18 cellular contexts compared by ENCODE assay signal in the genomic region with DNA sequence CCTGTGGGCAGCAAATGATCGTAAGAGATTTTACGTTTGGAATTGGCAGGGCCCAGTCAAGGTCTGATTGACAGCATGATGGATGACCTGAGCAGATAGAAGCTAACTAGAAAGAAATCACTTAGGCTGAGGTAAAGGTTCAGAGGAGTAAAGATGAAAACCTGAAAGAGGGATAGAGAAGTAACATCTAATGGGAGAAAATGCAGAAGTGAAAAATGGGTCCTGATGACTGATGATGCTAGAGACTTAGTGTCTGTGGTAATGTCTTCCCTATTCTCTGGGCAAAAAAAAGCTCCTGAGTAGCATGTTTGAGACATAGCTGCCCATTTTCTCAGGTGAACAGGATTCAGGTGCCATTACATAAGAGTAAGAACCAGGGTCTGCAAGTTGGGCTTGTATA.
"Had no signal": no experiment of that assay in that cellular context is flagged by ENCODE, and none has a peak within 500 bp of the region (broad histone marks: within the 10 kb centered on the region; RNA-seq: fewer than 3 reads in every experiment).

No MANE protein-coding gene starts in this region.

- DNase-seq: activated B cell treated with CpG ODN at 0.5 μM for 24 hours; activated CD4-positive, alpha-beta T cell treated with anti-CD3 and anti-CD28 coated beads, Interleukin-2, amount 10 ng/mL, durations not matched to agents 24 days and 14 days; amygdala; effector memory CD8-positive, alpha-beta T cell; gastrocnemius medialis; left ventricle myocardium superior; mesenchymal stem cell; sigmoid colon; stimulated activated CD4-positive, alpha-beta T cell treated with anti-CD3 and anti-CD28 coated beads, Interleukin-12 subunit alpha, Interleukin-12 subunit beta, amount 100 ng/mL, for 4 hours; stimulated activated naive CD8-positive, alpha-beta T cell treated with anti-CD3 and anti-CD28 coated beads, Interleukin-15, Interleukin-2, amounts not matched to agents 100 U/mL and 50 U/mL, for 24 hours had no signal

- H3K27ac ChIP-seq: epithelial cell of prostate, gastrocnemius medialis, sigmoid colon, suprapubic skin had no signal

- H3K9me3 ChIP-seq: gastrocnemius medialis, sigmoid colon, suprapubic skin had no signal

- H3K27me3 ChIP-seq: gastrocnemius medialis, sigmoid colon, suprapubic skin had no signal

- H3K4me3 Mint-ChIP-seq: activated B cell treated with CpG ODN at 0.5 μM for 24 hours; activated CD4-positive, alpha-beta T cell treated with anti-CD3 and anti-CD28 coated beads, Interleukin-2, amount 10 ng/mL, durations not matched to agents 24 days and 14 days; activated T-helper 17 cell treated with anti-CD3 and anti-CD28 coated beads, Interleukin-2, amount 50 U/mL, for 72 hours; brain; dendritic cell treated with granulocyte-macrophage colony-stimulating factor and Interleukin-4, amounts not matched to agents 40 ng/mL and 50 ng/mL, for 4 days; effector memory CD8-positive, alpha-beta T cell; nephron; type B pancreatic cell had no signal

- ATAC-seq: activated naive CD4-positive, alpha-beta T cell treated with anti-CD3 and anti-CD28 coated beads, Interleukin-2, amount 50 U/mL, for 72 hours; activated T-helper 17 cell treated with anti-CD3 and anti-CD28 coated beads, Interleukin-2, amount 50 U/mL, for 72 hours; effector memory CD8-positive, alpha-beta T cell; left ventricle myocardium superior; stimulated activated naive CD8-positive, alpha-beta T cell treated with anti-CD3 and anti-CD28 coated beads, Interleukin-15, Interleukin-2, amounts not matched to agents 100 U/mL and 50 U/mL, for 24 hours had no signal

- H3K36me3 ChIP-seq: gastrocnemius medialis, sigmoid colon, suprapubic skin had no signal

- H3K4me1 ChIP-seq: gastrocnemius medialis, suprapubic skin had no signal

- H3K4me3 ChIP-seq: gastrocnemius medialis, sigmoid colon, suprapubic skin had no signal

- H3K9me3 Mint-ChIP-seq: activated CD4-positive, alpha-beta T cell treated with anti-CD3 and anti-CD28 coated beads, Interleukin-2, amount 10 ng/mL, durations not matched to agents 24 days and 14 days; brain; dendritic cell treated with granulocyte-macrophage colony-stimulating factor and Interleukin-4, amounts not matched to agents 40 ng/mL and 50 ng/mL, for 4 days; nephron; type B pancreatic cell had no signal

- H3K4me1 Mint-ChIP-seq: activated CD4-positive, alpha-beta T cell treated with anti-CD3 and anti-CD28 coated beads, Interleukin-2, amount 10 ng/mL, durations not matched to agents 24 days and 14 days; activated T-helper 17 cell treated with anti-CD3 and anti-CD28 coated beads, Interleukin-2, amount 50 U/mL, for 72 hours; brain; nephron had no signal

- H3K36me3 Mint-ChIP-seq: activated naive CD4-positive, alpha-beta T cell treated with anti-CD3 and anti-CD28 coated beads, Interleukin-2, amount 50 U/mL, for 72 hours; brain; type B pancreatic cell had no signal

- H3K27me3 Mint-ChIP-seq: activated B cell treated with CpG ODN at 0.5 μM for 24 hours; activated CD4-positive, alpha-beta T cell treated with anti-CD3 and anti-CD28 coated beads, Interleukin-2, amount 10 ng/mL, durations not matched to agents 24 days and 14 days; activated T-helper 17 cell treated with anti-CD3 and anti-CD28 coated beads, Interleukin-2, amount 50 U/mL, for 72 hours; brain; dendritic cell treated with granulocyte-macrophage colony-stimulating factor and Interleukin-4, amounts not matched to agents 40 ng/mL and 50 ng/mL, for 4 days; effector memory CD8-positive, alpha-beta T cell had no signal

- H3K27ac Mint-ChIP-seq: activated B cell treated with CpG ODN at 0.5 μM for 24 hours; activated CD4-positive, alpha-beta T cell treated with anti-CD3 and anti-CD28 coated beads, Interleukin-2, amount 10 ng/mL, durations not matched to agents 24 days and 14 days; activated naive CD4-positive, alpha-beta T cell treated with anti-CD3 and anti-CD28 coated beads, Interleukin-2, amount 50 U/mL, for 72 hours; activated T-helper 17 cell treated with anti-CD3 and anti-CD28 coated beads, Interleukin-2, amount 50 U/mL, for 72 hours; brain; dendritic cell treated with granulocyte-macrophage colony-stimulating factor and Interleukin-4, amounts not matched to agents 40 ng/mL and 50 ng/mL, for 4 days; effector memory CD8-positive, alpha-beta T cell; type B pancreatic cell had no signal
